Comparison of ENCODE assay signal across 10 cellular contexts in genomic region chr3:46926039-46926438, GRCh38. TPM values are rescaled to one million over a fixed set of nuclear protein-coding genes. Genes with fewer than 3 reads are reported as not detected.
A peak's percentile ranks its signal among the peaks of the same experiment; 100 is the strongest.
DNase-seq lines count a peak whose midpoint lies in the region; ATAC-seq and TF ChIP-seq lines count a peak whose summit lies in the region.
"Had no signal": no experiment of that assay in that cellular context is flagged by ENCODE, and none has a peak within 500 bp of the region (broad histone marks: within the 10 kb centered on the region; RNA-seq: fewer than 3 reads in every experiment).

No MANE protein-coding gene starts in this region.

- H3K36me3 ChIP-seq in hepatocyte (replicated peaks; ENCODE audit: insufficient read depth, low read depth) = no peaks in the 10 kb centered on the region
- peaks cover 0 to 51% (median 48%) of the 10 kb centered on the region in 5 donors for H3K36me3 ChIP-seq in subcutaneous abdominal adipose tissue (ENCODE audit: control insufficient read depth in 5 of 5, insufficient read depth in 5 of 5, low read length in 5 of 5)

- H3K27me3 ChIP-seq in hepatocyte = no peaks in the 10 kb centered on the region
- no peaks in the 10 kb centered on the region for H3K27me3 ChIP-seq in subcutaneous abdominal adipose tissue (ENCODE audit: control insufficient read depth in 5 of 5, insufficient read depth in 4 of 5, low read length in 5 of 5)

- peaks cover 8% of the 10 kb centered on the region for H4K20me1 ChIP-seq in hepatocyte (ENCODE audit: insufficient read depth, poor library complexity, severe bottlenecking)

- TF ChIP-seq CTCF in hepatocyte (IDR thresholded peaks at IDR 0.05; ENCODE audit: poor library complexity) = no peak

- peak overlapping the region; percentile 81 for H3K27ac ChIP-seq in hepatocyte
- peak overlapping the region; percentile 30 for H3K27ac ChIP-seq in subcutaneous abdominal adipose tissue (ENCODE audit: low read depth, low read length)

- CTCF ChIA-PET in activated CD8-positive, alpha-beta T cell treated with anti-CD3 and anti-CD28 coated beads, Interleukin-2, amount 10 ng/mL, durations not matched to agents 7 days and 5 days (lab: Charles Lee) = interaction anchor here (0.7 to 1.5 kb wide), 3 partner anchors 16 to 71 kb away, joined by 3 to 6 read pairs (median 4); partner anchors contain the start of gene NBEAL2

- no peak overlapping the region for H3K4me3 Mint-ChIP-seq in T-helper 2 cell treated with Interferon-gamma antibody and Interleukin-4, amounts not matched to agents 5 μg/mL and 100 μg/mL, for 36 hours
- no peak overlapping the region for H3K4me3 Mint-ChIP-seq in activated CD8-positive, alpha-beta T cell treated with anti-CD3 and anti-CD28 coated beads, Interleukin-2, amount 10 ng/mL, durations not matched to agents 7 days and 5 days

- no peaks in the 10 kb centered on the region for H3K27me3 Mint-ChIP-seq in T-helper 2 cell treated with Interferon-gamma antibody and Interleukin-4, amounts not matched to agents 5 μg/mL and 100 μg/mL, for 36 hours (ENCODE audit: low read depth)
- no peaks in the 10 kb centered on the region for H3K27me3 Mint-ChIP-seq in activated CD8-positive, alpha-beta T cell treated with anti-CD3 and anti-CD28 coated beads, Interleukin-2, amount 10 ng/mL, durations not matched to agents 7 days and 5 days (ENCODE audit: low read depth)

- peaks cover 13% of the 10 kb centered on the region for H3K9me3 Mint-ChIP-seq in T-helper 2 cell treated with Interferon-gamma antibody and Interleukin-4, amounts not matched to agents 5 μg/mL and 100 μg/mL, for 36 hours
- peaks cover 12% of the 10 kb centered on the region for H3K9me3 Mint-ChIP-seq in activated CD8-positive, alpha-beta T cell treated with anti-CD3 and anti-CD28 coated beads, Interleukin-2, amount 10 ng/mL, durations not matched to agents 7 days and 5 days (ENCODE audit: insufficient read depth)

- no peak for ATAC-seq in activated CD8-positive, alpha-beta T cell treated with anti-CD3 and anti-CD28 coated beads, Interleukin-2, amount 10 ng/mL, durations not matched to agents 7 days and 5 days

- POLR2A ChIA-PET in activated CD8-positive, alpha-beta T cell treated with anti-CD3 and anti-CD28 coated beads, Interleukin-2, amount 10 ng/mL, durations not matched to agents 7 days and 5 days (lab: Charles Lee) = interaction anchor here (0.6 kb wide), 2 partner anchors 18 to 54 kb away, joined by 3 read pairs; partner anchors contain the start of gene NBEAL2

- peaks cover 40% of the 10 kb centered on the region for H3K4me1 Mint-ChIP-seq in T-helper 2 cell treated with Interferon-gamma antibody and Interleukin-4, amounts not matched to agents 5 μg/mL and 100 μg/mL, for 36 hours (ENCODE audit: low read depth)
- peaks cover 69% of the 10 kb centered on the region for H3K4me1 Mint-ChIP-seq in activated CD8-positive, alpha-beta T cell treated with anti-CD3 and anti-CD28 coated beads, Interleukin-2, amount 10 ng/mL, durations not matched to agents 7 days and 5 days (ENCODE audit: low read depth)

- H3K9me3 ChIP-seq in hepatocyte (ENCODE audit: low read depth) = no peaks in the 10 kb centered on the region
- H3K9me3 ChIP-seq in subcutaneous abdominal adipose tissue (ENCODE audit: control insufficient read depth in 5 of 5, low read length in 5 of 5) = no peaks in the 10 kb centered on the region

- H3K4me2 ChIP-seq in hepatocyte = no peak overlapping the region

- H3K4me1 ChIP-seq in hepatocyte (ENCODE audit: insufficient read depth) (peaks cover 14% of the 10 kb centered on the region), subcutaneous abdominal adipose tissue (ENCODE audit: control insufficient read depth in 5 of 5, insufficient read depth in 5 of 5, low read length in 5 of 5) (peaks cover 26 to 61% (median 57%) of the 10 kb centered on the region in 5 donors)

- H3K79me2 ChIP-seq in hepatocyte = peaks cover 58% of the 10 kb centered on the region

- H2AFZ ChIP-seq in hepatocyte = no peak overlapping the region

- H3K27ac Mint-ChIP-seq in T-helper 2 cell treated with Interferon-gamma antibody and Interleukin-4, amounts not matched to agents 5 μg/mL and 100 μg/mL, for 36 hours = peak overlapping the region; percentile 69
- peak overlapping the region; percentile 83 for H3K27ac Mint-ChIP-seq in activated CD8-positive, alpha-beta T cell treated with anti-CD3 and anti-CD28 coated beads, Interleukin-2, amount 10 ng/mL, durations not matched to agents 7 days and 5 days

- peak overlapping the region in 1 of 5 donors; percentile 16 for H3K9ac ChIP-seq in subcutaneous abdominal adipose tissue (ENCODE audit: low read length in 5 of 5)

- no peaks in the 10 kb centered on the region for H3K9me2 ChIP-seq in hepatocyte (replicated peaks; ENCODE audit: insufficient read depth)

- H3K4me3 ChIP-seq in hepatocyte (no peak overlapping the region), subcutaneous abdominal adipose tissue (ENCODE audit: low read depth in 1 of 5, low read length in 5 of 5) (peak overlapping the region in 1 of 5 donors; percentile 0)

- no peak for DNase-seq in T-helper 2 cell treated with Interferon-gamma antibody and Interleukin-4, amounts not matched to agents 5 μg/mL and 100 μg/mL, for 36 hours (ENCODE audit: low spot score)
- DNase-seq in T-helper 2 cell = no peak
- no peak for DNase-seq in activated CD8-positive, alpha-beta T cell treated with anti-CD3 and anti-CD28 coated beads, Interleukin-2, amount 10 ng/mL, durations not matched to agents 7 days and 5 days
- peak; percentile 60 for DNase-seq in hepatocyte (ENCODE audit: low spot score)
- DNase-seq in activated T-cell treated with anti-CD3 and anti-CD28 coated beads, Interleukin-2, amount 50 U/mL, for 1 hour = no peak
- no peak for DNase-seq in NCI-H2227 treated with DMSO at 0.1 percent for 48 hours (lab: John Stamatoyannopoulos, UW)
- no peak for DNase-seq in NCI-H187 treated with DMSO at 0.1 percent for 48 hours (lab: John Stamatoyannopoulos, UW)
- DNase-seq: ACHN; NK-92 treated with Interleukin-12 subunit alpha and Interleukin-12 subunit beta, amount 100 ng/mL, for 24 hours had no signal

- H3K36me3 Mint-ChIP-seq in T-helper 2 cell treated with Interferon-gamma antibody and Interleukin-4, amounts not matched to agents 5 μg/mL and 100 μg/mL, for 36 hours (ENCODE audit: low read depth) = peaks cover 66% of the 10 kb centered on the region
- H3K36me3 Mint-ChIP-seq in activated CD8-positive, alpha-beta T cell treated with anti-CD3 and anti-CD28 coated beads, Interleukin-2, amount 10 ng/mL, durations not matched to agents 7 days and 5 days (ENCODE audit: low read depth) = peaks cover 69% of the 10 kb centered on the region

- 79% methylated on average over 6 of the region's 6 CpGs for WGBS in hepatocyte (ENCODE audit: low lambda C conversion rate, missing lambda C conversion rate)

RNA-seq across cellular contexts. Expression of gene PTH1R, which starts 48.5 kb away (rescaled TPM):
- total RNA-seq in activated CD8-positive, alpha-beta T cell treated with anti-CD3 and anti-CD28 coated beads, Interleukin-2, amount 10 ng/mL, durations not matched to agents 7 days and 5 days = not detected
- total RNA-seq in hepatocyte = 13.9 and 14.5 TPM in 2 replicates
- polyA plus RNA-seq in hepatocyte = 29.4 and 31.0 TPM in 2 replicates

RNA-seq across cellular contexts. Expression of gene CCDC12, which starts 50.5 kb away (rescaled TPM):
- 10 to 100 TPM; 59.4 to 62.2 TPM for total RNA-seq in activated CD8-positive, alpha-beta T cell treated with anti-CD3 and anti-CD28 coated beads, Interleukin-2, amount 10 ng/mL, durations not matched to agents 7 days and 5 days
- total RNA-seq in hepatocyte = 41.1 and 47.5 TPM in 2 replicates
- polyA plus RNA-seq in hepatocyte = 78.4 and 107 TPM in 2 replicates

RNA-seq across cellular contexts. Expression of gene NBEAL2, which starts 53.4 kb away (rescaled TPM):
- 100 to 1,000 TPM; 206 to 212 TPM for total RNA-seq in activated CD8-positive, alpha-beta T cell treated with anti-CD3 and anti-CD28 coated beads, Interleukin-2, amount 10 ng/mL, durations not matched to agents 7 days and 5 days
- 23.6 and 38.6 TPM in 2 replicates for total RNA-seq in hepatocyte
- 42.2 and 58.5 TPM in 2 replicates for polyA plus RNA-seq in hepatocyte

Comparison
In these comparisons a context has a peak if more than half of its experiments do, and no peak if none do; other contexts are left out.
1. RNA of gene PTH1R, which starts 48.5 kb away (total RNA-seq): 13.9 to 14.5 TPM in hepatocyte; not detected in activated CD8-positive, alpha-beta T cell treated with anti-CD3 and anti-CD28 coated beads, Interleukin-2, amount 10 ng/mL, durations not matched to agents 7 days and 5 days; every median in the first group is over 10 times any median in the second.